ENCODE assay signal across 12 cellular contexts in genomic region chr2:47334356-47335136, GRCh38. TPM values are rescaled to one million over a fixed set of nuclear protein-coding genes. Genes with fewer than 3 reads are reported as not detected.
DNase-seq lines count a peak whose midpoint lies in the region; ATAC-seq, FAIRE-seq and TF ChIP-seq lines count a peak whose summit lies in the region.
"Had no signal": no experiment of that assay in that cellular context is flagged by ENCODE, and none has a peak within 500 bp of the region (broad histone marks: within the 10 kb centered on the region; RNA-seq: fewer than 3 reads in every experiment).

No MANE protein-coding gene starts in this region.

- TF ChIP-seq CTCF in A549 (IDR thresholded peaks at IDR 0.05) (no peak), HFFc6 (IDR thresholded peaks at IDR 0.05) (no peak), OCI-LY3 (IDR thresholded peaks at IDR 0.05; ENCODE audit: low read depth, low read length) (no peak), CD14-positive monocyte (IDR thresholded peaks at IDR 0.05) (no peak)

- peaks cover 9% of the 10 kb centered on the region; the same call in 2 of the 3 replicates for H3K4me1 ChIP-seq in A549
- H3K4me1 ChIP-seq in OCI-LY3 (ENCODE audit: low read length) = peaks cover 24% of the 10 kb centered on the region
- peaks cover 2% of the 10 kb centered on the region for H3K4me1 ChIP-seq in right cardiac atrium (ENCODE audit: control insufficient read depth, insufficient read depth, low read length)

- WGBS in A549 (ENCODE audit: missing lambda C conversion rate) = 42% methylated on average over 13 of the region's 13 CpGs
- WGBS in right cardiac atrium = 51% methylated on average over 13 of the region's 13 CpGs

- no peak for TF ChIP-seq RAD21 in A549 (conservative IDR thresholded peaks at IDR 0.05 in 1 of 2, IDR thresholded peaks at IDR 0.05 in 1 of 2)

- intact Hi-C loops in right cardiac atrium (cut with DNase I) = loop anchor here in 3 of 4 donors (2.0 to 5.0 kb wide), 2 partner anchors 53 to 54 kb away; no protein-coding TSS in a partner anchor
- intact Hi-C loops in CD14-positive monocyte (cut with micrococcal nuclease) = loop anchor here (2.0 to 5.0 kb wide), 3 partner anchors 53 to 433 kb away; no protein-coding TSS in a partner anchor

- H3K4me1 Mint-ChIP-seq in HFFc6 (ENCODE audit: low read depth) = 0 out of 2 replicates have a peak, but pooled peaks cover 13% of the 10 kb centered on the region
- peaks cover 28% of the 10 kb centered on the region for H3K4me1 Mint-ChIP-seq in CD14-positive monocyte

- peaks cover 2% of the 10 kb centered on the region for H3K27me3 Mint-ChIP-seq in HFFc6 (ENCODE audit: insufficient read depth)
- peaks cover 0 to 7% (median 5%) of the 10 kb centered on the region in 3 donors for H3K27me3 Mint-ChIP-seq in CD14-positive monocyte (ENCODE audit: low read depth in 3 of 3)
- H3K27me3 Mint-ChIP-seq: IgD-negative memory B cell had no signal

- H3K27ac Mint-ChIP-seq in HFFc6 = peak overlapping the region; percentile 24; the same call in 1 of the 2 replicates
- H3K27ac Mint-ChIP-seq in CD14-positive monocyte = no peak overlapping the region
- H3K27ac Mint-ChIP-seq: IgD-negative memory B cell had no signal

- no peak for DNase-seq in A549 (ENCODE audit: low read depth in 1 of 2, low spot score in 1 of 2)
- no peak for DNase-seq in HFFc6
- peak in 1 of 3 donors; percentile 58 for DNase-seq in right cardiac atrium
- no peak for DNase-seq in midbrain (lab: John Stamatoyannopoulos, UW)
- DNase-seq in DMS153 (lab: John Stamatoyannopoulos, UW) = no peak
- no peak for DNase-seq in CD14-positive monocyte (ENCODE audit: low spot score)
- DNase-seq: activated CD8-positive, alpha-beta memory T cell treated with anti-CD3 and anti-CD28 coated beads, Interleukin-2, amount 50 U/mL, for 48 hours; kidney had no signal

- H3K79me2 ChIP-seq in OCI-LY3 (ENCODE audit: low read length) = no peaks in the 10 kb centered on the region

- H3K36me3 Mint-ChIP-seq in HFFc6 (ENCODE audit: low read depth) (no peaks in the 10 kb centered on the region), CD14-positive monocyte (peaks cover 3 to 5% of the 10 kb centered on the region in 2 donors)
- H3K36me3 Mint-ChIP-seq: IgD-negative memory B cell had no signal

- no peak overlapping the region for H3K9ac ChIP-seq in OCI-LY3 (ENCODE audit: low read length)

- H3K4me3 ChIP-seq in A549 = no peak overlapping the region
- peak overlapping the region; percentile 10; the same call in 1 of the 2 replicates for H3K4me3 ChIP-seq in OCI-LY3 (ENCODE audit: low read length)
- no peak overlapping the region for H3K4me3 ChIP-seq in right cardiac atrium (ENCODE audit: low read length)
- H3K4me3 ChIP-seq: testis had no signal

- no peaks in the 10 kb centered on the region for H4K20me1 ChIP-seq in OCI-LY3 (ENCODE audit: insufficient read depth, low read length)

- TF ChIP-seq POLR2A in A549 (IDR thresholded peaks at IDR 0.05; ENCODE audit: low read length) = no peak

- ATAC-seq in A549 (peak in 1 of 2 experiments; percentile 32; a peak in 4 of 6 replicates), right cardiac atrium (peak; percentile 14 to 65), HG02678 (IDR thresholded peaks at IDR 0.05; ENCODE audit: unreplicated experiment) (no peak)

- POLR2A ChIA-PET in A549 (lab: Yijun Ruan, JAX) = interaction anchor here (0.6 to 2.9 kb wide), 6 partner anchors 10 to 449 kb away, joined by 3 to 23 read pairs (median 4); no protein-coding TSS in a partner anchor

- H3K36me3 ChIP-seq in OCI-LY3 (replicated peaks; ENCODE audit: low read depth, low read length) = no peaks in the 10 kb centered on the region

- CTCF ChIA-PET in A549 (lab: Yijun Ruan, JAX) = interaction anchor here (0.7 to 14.2 kb wide), 49 partner anchors 9 to 1031 kb away, joined by 3 to 298 read pairs (median 5); partner anchors contain the start of gene MSH2

- H3K4me3 Mint-ChIP-seq in HFFc6 (no peak overlapping the region), CD14-positive monocyte (no peak overlapping the region)

- H3K27ac ChIP-seq in A549 (peak overlapping the region in 1 of 2 experiments; percentile 57; a peak in 3 of 6 replicates), OCI-LY3 (ENCODE audit: low read length) (no peak overlapping the region), right cardiac atrium (ENCODE audit: low read length) (peak overlapping the region; percentile 5)
- H3K27ac ChIP-seq: testis had no signal

- H3K9me3 ChIP-seq in A549 = no peaks in the 10 kb centered on the region
- no peaks in the 10 kb centered on the region for H3K9me3 ChIP-seq in OCI-LY3 (ENCODE audit: insufficient read depth, low read length)
- H3K9me3 ChIP-seq in right cardiac atrium (ENCODE audit: control insufficient read depth, low read length) = no peaks in the 10 kb centered on the region
- H3K9me3 ChIP-seq: testis had no signal

- H3K9me3 Mint-ChIP-seq in HFFc6 (no peaks in the 10 kb centered on the region), CD14-positive monocyte (peaks cover under 1 to 7% (median 5%) of the 10 kb centered on the region in 7 donors)
- H3K9me3 Mint-ChIP-seq: IgD-negative memory B cell had no signal

- H3K27me3 ChIP-seq in OCI-LY3 (ENCODE audit: low read depth, low read length) = no peaks in the 10 kb centered on the region
- no peaks in the 10 kb centered on the region for H3K27me3 ChIP-seq in right cardiac atrium (ENCODE audit: control insufficient read depth, insufficient read depth)
- H3K27me3 ChIP-seq: testis had no signal

- no peak overlapping the region for H2AFZ ChIP-seq in OCI-LY3 (ENCODE audit: low read depth, low read length)

- FAIRE-seq in A549 (lab: Jason Lieb, UNC) = no peak
- FAIRE-seq: kidney had no signal

- H3K4me2 ChIP-seq in A549 = peak overlapping the region; percentile 35; the same call in 2 of the 3 replicates
- H3K4me2 ChIP-seq in OCI-LY3 (ENCODE audit: low read length) = peak overlapping the region; percentile 15

- TF ChIP-seq EP300 in A549 (IDR thresholded peaks at IDR 0.05) = no peak

TF ChIP-seq in A549, 52 proteins besides CTCF, POLR2A, EP300 and RAD21:
- TF ChIP-seq NR3C1 (IDR thresholded peaks at IDR 0.05) (no peak), SMC3 (IDR thresholded peaks at IDR 0.05) (no peak), POLR2AphosphoS2 (conservative IDR thresholded peaks at IDR 0.05; ENCODE audit: low read length) (no peak), RCOR1 (IDR thresholded peaks at IDR 0.05; ENCODE audit: low read depth, low read length) (no peak), SREBF2 (IDR thresholded peaks at IDR 0.05) (no peak), EHF (CRISPR knock-in tag; IDR thresholded peaks at IDR 0.05) (no peak), GATA3 (IDR thresholded peaks at IDR 0.05; ENCODE audit: borderline replicate concordance) (no peak), PBX3 (IDR thresholded peaks at IDR 0.05) (no peak), ESRRA (IDR thresholded peaks at IDR 0.05; ENCODE audit: borderline replicate concordance, low read length) (no peak), ZSCAN20 (CRISPR knock-in tag; IDR thresholded peaks at IDR 0.05) (no peak), FOSB (CRISPR knock-in tag; IDR thresholded peaks at IDR 0.05) (no peak), JUNB (IDR thresholded peaks at IDR 0.05) (no peak), HEYL (CRISPR knock-in tag; IDR thresholded peaks at IDR 0.05) (no peak)

RNA-seq across cellular contexts. Expression of gene EPCAM, which starts 34.6 kb away (rescaled TPM):
- 10.6 and 15.6 TPM in 2 replicates for polyA plus RNA-seq in A549 (2011; rRNA removed)
- polyA plus RNA-seq in A549 (2012; cell fraction: cytosol; rRNA removed) = 1.9 and 2.0 TPM in 2 replicates
- 1.4 and 1.5 TPM in 2 replicates for polyA plus RNA-seq in A549 (2012; cell fraction: nucleus; rRNA removed)
- polyA plus RNA-seq in A549 (2017; fragmentation: RNase III; extraction: RNeasy Plus Mini Kit Qiagen cat#74134 plus additional on column Dnase treatment) = 4.1 to 5.4 TPM (median 4.8 TPM) in 3 replicates
- polyA minus RNA-seq in A549 (2011; rRNA and poly(A)+ RNA removed) = 2.3 and 3.0 TPM in 2 replicates
- total RNA-seq in HFFc6 (2021; fragmentation: NEBNext Ultra II Directional; extraction: Animal tissue kit (Norgen Biotek cat#: 25700)) = under 1 TPM; 0.21 to 0.74 (median 0.39) TPM
- under 1 TPM in 2 of 4 donors, not detected in 2; 0.35 to 0.75 TPM for total RNA-seq in right cardiac atrium
- 0.36 TPM for polyA plus RNA-seq in right cardiac atrium
- not detected for polyA plus RNA-seq in CD14-positive monocyte
- polyA plus RNA-seq: IgD-negative memory B cell had no signal
